1 cellular context compared by ENCODE assay signal in the genomic region with DNA sequence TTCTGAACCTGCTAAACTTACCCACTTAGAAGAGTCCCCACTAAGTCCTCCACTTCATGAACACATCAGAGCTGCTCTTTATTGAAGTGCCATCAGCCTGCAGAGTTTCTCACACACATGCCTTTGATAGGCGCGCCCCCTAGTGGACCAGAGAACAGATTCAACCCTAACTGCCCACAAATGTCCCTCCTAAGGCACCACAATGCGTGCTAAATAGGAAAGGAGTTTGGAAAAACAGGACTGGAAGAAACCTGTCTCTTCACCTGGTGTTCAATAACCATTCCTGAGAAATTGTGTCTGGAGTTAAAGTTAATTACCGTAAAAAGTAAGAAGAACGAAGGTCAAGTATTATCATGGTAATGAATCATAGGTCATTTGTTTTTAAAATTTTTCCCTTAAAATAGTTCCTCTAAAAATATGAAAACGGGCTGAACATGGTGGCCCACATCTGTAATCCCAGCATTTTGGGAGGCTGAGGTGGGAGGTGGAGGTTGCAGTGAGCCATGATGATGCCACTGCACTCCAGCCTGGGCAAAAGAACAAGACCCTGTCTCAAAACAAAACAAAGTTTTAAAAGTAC.
TF ChIP-seq lines count a peak whose summit lies in the region.

No MANE protein-coding gene starts in this region.

TF ChIP-seq in HepG2, 621 proteins besides CTCF, POLR2A, EP300 and RAD21 (continued from another document and continues in another):
- TF ChIP-seq, protein P1, sequence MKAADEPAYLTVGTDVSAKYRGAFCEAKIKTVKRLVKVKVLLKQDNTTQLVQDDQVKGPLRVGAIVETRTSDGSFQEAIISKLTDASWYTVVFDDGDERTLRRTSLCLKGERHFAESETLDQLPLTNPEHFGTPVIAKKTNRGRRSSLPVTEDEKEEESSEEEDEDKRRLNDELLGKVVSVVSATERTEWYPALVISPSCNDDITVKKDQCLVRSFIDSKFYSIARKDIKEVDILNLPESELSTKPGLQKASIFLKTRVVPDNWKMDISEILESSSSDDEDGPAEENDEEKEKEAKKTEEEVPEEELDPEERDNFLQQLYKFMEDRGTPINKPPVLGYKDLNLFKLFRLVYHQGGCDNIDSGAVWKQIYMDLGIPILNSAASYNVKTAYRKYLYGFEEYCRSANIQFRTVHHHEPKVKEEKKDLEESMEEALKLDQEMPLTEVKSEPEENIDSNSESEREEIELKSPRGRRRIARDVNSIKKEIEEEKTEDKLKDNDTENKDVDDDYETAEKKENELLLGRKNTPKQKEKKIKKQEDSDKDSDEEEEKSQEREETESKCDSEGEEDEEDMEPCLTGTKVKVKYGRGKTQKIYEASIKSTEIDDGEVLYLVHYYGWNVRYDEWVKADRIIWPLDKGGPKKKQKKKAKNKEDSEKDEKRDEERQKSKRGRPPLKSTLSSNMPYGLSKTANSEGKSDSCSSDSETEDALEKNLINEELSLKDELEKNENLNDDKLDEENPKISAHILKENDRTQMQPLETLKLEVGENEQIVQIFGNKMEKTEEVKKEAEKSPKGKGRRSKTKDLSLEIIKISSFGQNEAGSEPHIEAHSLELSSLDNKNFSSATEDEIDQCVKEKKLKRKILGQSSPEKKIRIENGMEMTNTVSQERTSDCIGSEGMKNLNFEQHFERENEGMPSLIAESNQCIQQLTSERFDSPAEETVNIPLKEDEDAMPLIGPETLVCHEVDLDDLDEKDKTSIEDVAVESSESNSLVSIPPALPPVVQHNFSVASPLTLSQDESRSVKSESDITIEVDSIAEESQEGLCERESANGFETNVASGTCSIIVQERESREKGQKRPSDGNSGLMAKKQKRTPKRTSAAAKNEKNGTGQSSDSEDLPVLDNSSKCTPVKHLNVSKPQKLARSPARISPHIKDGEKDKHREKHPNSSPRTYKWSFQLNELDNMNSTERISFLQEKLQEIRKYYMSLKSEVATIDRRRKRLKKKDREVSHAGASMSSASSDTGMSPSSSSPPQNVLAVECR (CRISPR knock-in tag; IDR thresholded peaks at IDR 0.05; ENCODE audit: borderline replicate concordance) = no peak
- TF ChIP-seq ONECUT2 (CRISPR knock-in tag; IDR thresholded peaks at IDR 0.05) = no peak
- TF ChIP-seq, protein P2, sequence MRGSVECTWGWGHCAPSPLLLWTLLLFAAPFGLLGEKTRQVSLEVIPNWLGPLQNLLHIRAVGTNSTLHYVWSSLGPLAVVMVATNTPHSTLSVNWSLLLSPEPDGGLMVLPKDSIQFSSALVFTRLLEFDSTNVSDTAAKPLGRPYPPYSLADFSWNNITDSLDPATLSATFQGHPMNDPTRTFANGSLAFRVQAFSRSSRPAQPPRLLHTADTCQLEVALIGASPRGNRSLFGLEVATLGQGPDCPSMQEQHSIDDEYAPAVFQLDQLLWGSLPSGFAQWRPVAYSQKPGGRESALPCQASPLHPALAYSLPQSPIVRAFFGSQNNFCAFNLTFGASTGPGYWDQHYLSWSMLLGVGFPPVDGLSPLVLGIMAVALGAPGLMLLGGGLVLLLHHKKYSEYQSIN (CRISPR knock-in tag; IDR thresholded peaks at IDR 0.05; ENCODE audit: borderline replicate concordance) = no peak
- TF ChIP-seq, protein P3, sequence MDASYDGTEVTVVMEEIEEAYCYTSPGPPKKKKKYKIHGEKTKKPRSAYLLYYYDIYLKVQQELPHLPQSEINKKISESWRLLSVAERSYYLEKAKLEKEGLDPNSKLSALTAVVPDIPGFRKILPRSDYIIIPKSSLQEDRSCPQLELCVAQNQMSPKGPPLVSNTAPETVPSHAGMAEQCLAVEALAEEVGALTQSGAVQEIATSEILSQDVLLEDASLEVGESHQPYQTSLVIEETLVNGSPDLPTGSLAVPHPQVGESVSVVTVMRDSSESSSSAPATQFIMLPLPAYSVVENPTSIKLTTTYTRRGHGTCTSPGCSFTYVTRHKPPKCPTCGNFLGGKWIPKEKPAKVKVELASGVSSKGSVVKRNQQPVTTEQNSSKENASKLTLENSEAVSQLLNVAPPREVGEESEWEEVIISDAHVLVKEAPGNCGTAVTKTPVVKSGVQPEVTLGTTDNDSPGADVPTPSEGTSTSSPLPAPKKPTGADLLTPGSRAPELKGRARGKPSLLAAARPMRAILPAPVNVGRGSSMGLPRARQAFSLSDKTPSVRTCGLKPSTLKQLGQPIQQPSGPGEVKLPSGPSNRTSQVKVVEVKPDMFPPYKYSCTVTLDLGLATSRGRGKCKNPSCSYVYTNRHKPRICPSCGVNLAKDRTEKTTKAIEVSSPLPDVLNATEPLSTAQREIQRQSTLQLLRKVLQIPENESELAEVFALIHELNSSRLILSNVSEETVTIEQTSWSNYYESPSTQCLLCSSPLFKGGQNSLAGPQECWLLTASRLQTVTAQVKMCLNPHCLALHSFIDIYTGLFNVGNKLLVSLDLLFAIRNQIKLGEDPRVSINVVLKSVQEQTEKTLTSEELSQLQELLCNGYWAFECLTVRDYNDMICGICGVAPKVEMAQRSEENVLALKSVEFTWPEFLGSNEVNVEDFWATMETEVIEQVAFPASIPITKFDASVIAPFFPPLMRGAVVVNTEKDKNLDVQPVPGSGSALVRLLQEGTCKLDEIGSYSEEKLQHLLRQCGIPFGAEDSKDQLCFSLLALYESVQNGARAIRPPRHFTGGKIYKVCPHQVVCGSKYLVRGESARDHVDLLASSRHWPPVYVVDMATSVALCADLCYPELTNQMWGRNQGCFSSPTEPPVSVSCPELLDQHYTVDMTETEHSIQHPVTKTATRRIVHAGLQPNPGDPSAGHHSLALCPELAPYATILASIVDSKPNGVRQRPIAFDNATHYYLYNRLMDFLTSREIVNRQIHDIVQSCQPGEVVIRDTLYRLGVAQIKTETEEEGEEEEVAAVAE (CRISPR knock-in tag; IDR thresholded peaks at IDR 0.05; ENCODE audit: borderline replicate concordance) = no peak
- TF ChIP-seq NCOA2 (CRISPR knock-in tag; IDR thresholded peaks at IDR 0.05) = 0 out of 2 replicates have a peak, but pooled peaks have one; percentile 24
- no peak for TF ChIP-seq KLF12 (CRISPR knock-in tag; IDR thresholded peaks at IDR 0.05; ENCODE audit: borderline replicate concordance)
- peak; percentile 30 for TF ChIP-seq XRCC5 (optimal IDR thresholded peaks at IDR 0.05; ENCODE audit: low read length)
- TF ChIP-seq HOXA5 (CRISPR knock-in tag; IDR thresholded peaks at IDR 0.05) = no peak
- no peak for TF ChIP-seq HDAC6 (IDR thresholded peaks at IDR 0.05; ENCODE audit: low read depth, low read length)
- no peak for TF ChIP-seq SUZ12 (IDR thresholded peaks at IDR 0.05; ENCODE audit: low read depth, low read length)
- TF ChIP-seq, protein P4, sequence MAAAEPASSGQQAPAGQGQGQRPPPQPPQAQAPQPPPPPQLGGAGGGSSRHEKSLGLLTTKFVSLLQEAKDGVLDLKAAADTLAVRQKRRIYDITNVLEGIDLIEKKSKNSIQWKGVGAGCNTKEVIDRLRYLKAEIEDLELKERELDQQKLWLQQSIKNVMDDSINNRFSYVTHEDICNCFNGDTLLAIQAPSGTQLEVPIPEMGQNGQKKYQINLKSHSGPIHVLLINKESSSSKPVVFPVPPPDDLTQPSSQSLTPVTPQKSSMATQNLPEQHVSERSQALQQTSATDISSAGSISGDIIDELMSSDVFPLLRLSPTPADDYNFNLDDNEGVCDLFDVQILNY (CRISPR knock-in tag; conservative IDR thresholded peaks at IDR 0.05) = no peak
- TF ChIP-seq POLR2G (IDR thresholded peaks at IDR 0.05; ENCODE audit: low read depth, low read length) = no peak
- TF ChIP-seq ZNF510 (CRISPR knock-in tag; IDR thresholded peaks at IDR 0.05; ENCODE audit: low read depth) = 0 out of 2 replicates have a peak, but pooled peaks have one; percentile 12
- no peak for TF ChIP-seq SMAD3 (CRISPR knock-in tag; IDR thresholded peaks at IDR 0.05)
- TF ChIP-seq, protein P5, sequence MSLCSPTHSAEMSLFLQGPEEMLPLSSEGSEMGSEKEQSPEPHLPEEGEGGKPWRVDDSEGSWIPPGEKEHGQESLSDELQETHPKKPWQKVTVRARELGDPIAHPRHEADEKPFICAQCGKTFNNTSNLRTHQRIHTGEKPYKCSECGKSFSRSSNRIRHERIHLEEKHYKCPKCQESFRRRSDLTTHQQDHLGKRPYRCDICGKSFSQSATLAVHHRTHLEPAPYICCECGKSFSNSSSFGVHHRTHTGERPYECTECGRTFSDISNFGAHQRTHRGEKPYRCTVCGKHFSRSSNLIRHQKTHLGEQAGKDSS (CRISPR knock-in tag; IDR thresholded peaks at IDR 0.05; ENCODE audit: borderline replicate concordance, low read depth) = 0 out of 2 replicates have a peak, but pooled peaks have one; percentile 23
- no peak for TF ChIP-seq ZIK1 (CRISPR knock-in tag; IDR thresholded peaks at IDR 0.05; ENCODE audit: borderline replicate concordance, low read depth)
- TF ChIP-seq, protein P6, sequence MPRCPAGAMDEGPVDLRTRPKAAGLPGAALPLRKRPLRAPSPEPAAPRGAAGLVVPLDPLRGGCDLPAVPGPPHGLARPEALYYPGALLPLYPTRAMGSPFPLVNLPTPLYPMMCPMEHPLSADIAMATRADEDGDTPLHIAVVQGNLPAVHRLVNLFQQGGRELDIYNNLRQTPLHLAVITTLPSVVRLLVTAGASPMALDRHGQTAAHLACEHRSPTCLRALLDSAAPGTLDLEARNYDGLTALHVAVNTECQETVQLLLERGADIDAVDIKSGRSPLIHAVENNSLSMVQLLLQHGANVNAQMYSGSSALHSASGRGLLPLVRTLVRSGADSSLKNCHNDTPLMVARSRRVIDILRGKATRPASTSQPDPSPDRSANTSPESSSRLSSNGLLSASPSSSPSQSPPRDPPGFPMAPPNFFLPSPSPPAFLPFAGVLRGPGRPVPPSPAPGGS (CRISPR knock-in tag; IDR thresholded peaks at IDR 0.05) = no peak
- no peak for TF ChIP-seq CREM (IDR thresholded peaks at IDR 0.05)
- TF ChIP-seq CREM (CRISPR knock-in tag; IDR thresholded peaks at IDR 0.05) = no peak
- TF ChIP-seq, protein P7, sequence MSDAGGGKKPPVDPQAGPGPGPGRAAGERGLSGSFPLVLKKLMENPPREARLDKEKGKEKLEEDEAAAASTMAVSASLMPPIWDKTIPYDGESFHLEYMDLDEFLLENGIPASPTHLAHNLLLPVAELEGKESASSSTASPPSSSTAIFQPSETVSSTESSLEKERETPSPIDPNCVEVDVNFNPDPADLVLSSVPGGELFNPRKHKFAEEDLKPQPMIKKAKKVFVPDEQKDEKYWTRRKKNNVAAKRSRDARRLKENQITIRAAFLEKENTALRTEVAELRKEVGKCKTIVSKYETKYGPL (CRISPR knock-in tag; IDR thresholded peaks at IDR 0.05) = no peak
- TF ChIP-seq EHMT2 (IDR thresholded peaks at IDR 0.05; ENCODE audit: borderline replicate concordance, low read depth, low read length) = no peak
- TF ChIP-seq ZNF772 (CRISPR knock-in tag; IDR thresholded peaks at IDR 0.05) = no peak
- TF ChIP-seq FOXK1 (CRISPR knock-in tag; IDR thresholded peaks at IDR 0.05; ENCODE audit: borderline replicate concordance, low read depth) = peak; percentile 16; the same call in 1 of the 2 replicates
- peak; percentile 89 for TF ChIP-seq SMC3 (IDR thresholded peaks at IDR 0.05; ENCODE audit: low read length)
- no peak for TF ChIP-seq ZFP37 (CRISPR knock-in tag; IDR thresholded peaks at IDR 0.05; ENCODE audit: borderline replicate concordance)
- TF ChIP-seq, protein P8, sequence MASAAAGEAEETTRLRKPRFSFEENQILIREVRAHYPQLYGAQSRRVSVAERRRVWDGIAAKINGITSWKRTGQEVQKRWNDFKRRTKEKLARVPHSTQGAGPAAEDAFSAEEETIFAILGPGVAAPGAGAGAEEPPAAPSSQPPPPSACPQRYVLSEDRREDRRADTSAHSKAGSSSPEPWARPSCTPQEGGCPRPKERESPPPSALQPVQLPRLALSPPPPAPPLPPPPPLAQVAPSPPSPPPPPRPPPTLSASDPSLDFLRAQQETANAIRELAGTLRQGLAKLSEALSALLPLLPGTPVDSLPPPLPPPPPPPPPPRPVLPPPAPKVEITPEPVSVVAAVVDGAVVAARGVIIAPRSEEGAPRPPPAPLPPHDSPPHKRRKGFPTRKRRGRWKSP (CRISPR knock-in tag; IDR thresholded peaks at IDR 0.05) = no peak
- TF ChIP-seq SP140L (CRISPR knock-in tag; IDR thresholded peaks at IDR 0.05; ENCODE audit: borderline replicate concordance) = peak; percentile 32; the same call in 1 of the 2 replicates
- TF ChIP-seq, protein P9, sequence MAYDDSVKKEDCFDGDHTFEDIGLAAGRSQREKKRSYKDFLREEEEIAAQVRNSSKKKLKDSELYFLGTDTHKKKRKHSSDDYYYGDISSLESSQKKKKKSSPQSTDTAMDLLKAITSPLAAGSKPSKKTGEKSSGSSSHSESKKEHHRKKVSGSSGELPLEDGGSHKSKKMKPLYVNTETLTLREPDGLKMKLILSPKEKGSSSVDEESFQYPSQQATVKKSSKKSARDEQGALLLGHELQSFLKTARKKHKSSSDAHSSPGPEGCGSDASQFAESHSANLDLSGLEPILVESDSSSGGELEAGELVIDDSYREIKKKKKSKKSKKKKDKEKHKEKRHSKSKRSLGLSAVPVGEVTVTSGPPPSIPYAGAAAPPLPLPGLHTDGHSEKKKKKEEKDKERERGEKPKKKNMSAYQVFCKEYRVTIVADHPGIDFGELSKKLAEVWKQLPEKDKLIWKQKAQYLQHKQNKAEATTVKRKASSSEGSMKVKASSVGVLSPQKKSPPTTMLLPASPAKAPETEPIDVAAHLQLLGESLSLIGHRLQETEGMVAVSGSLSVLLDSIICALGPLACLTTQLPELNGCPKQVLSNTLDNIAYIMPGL (CRISPR knock-in tag; IDR thresholded peaks at IDR 0.05; ENCODE audit: borderline replicate concordance in 1 of 2, low read depth in 1 of 2) = 0 out of 4 replicates have a peak, but pooled peaks of 1 of the 2 experiments have one; percentile 48
- no peak for TF ChIP-seq CC2D1A (CRISPR knock-in tag; IDR thresholded peaks at IDR 0.05)
- no peak for TF ChIP-seq ZNF33A (CRISPR knock-in tag; IDR thresholded peaks at IDR 0.05; ENCODE audit: borderline replicate concordance)
- TF ChIP-seq ZNF674 (CRISPR knock-in tag; IDR thresholded peaks at IDR 0.05; ENCODE audit: low read depth) = no peak
- 0 out of 2 replicates have a peak, but pooled peaks have one; percentile 21 for TF ChIP-seq GATAD2A (CRISPR knock-in tag; IDR thresholded peaks at IDR 0.05)
- TF ChIP-seq, protein P10, sequence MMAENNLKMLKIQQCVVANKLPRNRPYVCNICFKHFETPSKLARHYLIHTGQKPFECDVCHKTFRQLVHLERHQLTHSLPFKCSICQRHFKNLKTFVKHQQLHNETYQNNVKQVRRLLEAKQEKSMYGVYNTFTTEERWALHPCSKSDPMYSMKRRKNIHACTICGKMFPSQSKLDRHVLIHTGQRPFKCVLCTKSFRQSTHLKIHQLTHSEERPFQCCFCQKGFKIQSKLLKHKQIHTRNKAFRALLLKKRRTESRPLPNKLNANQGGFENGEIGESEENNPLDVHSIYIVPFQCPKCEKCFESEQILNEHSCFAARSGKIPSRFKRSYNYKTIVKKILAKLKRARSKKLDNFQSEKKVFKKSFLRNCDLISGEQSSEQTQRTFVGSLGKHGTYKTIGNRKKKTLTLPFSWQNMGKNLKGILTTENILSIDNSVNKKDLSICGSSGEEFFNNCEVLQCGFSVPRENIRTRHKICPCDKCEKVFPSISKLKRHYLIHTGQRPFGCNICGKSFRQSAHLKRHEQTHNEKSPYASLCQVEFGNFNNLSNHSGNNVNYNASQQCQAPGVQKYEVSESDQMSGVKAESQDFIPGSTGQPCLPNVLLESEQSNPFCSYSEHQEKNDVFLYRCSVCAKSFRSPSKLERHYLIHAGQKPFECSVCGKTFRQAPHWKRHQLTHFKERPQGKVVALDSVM (CRISPR knock-in tag; IDR thresholded peaks at IDR 0.05) = no peak
- TF ChIP-seq SOX6 (IDR thresholded peaks at IDR 0.05) = no peak
- TF ChIP-seq SOX6 (CRISPR knock-in tag; IDR thresholded peaks at IDR 0.05) = no peak
- TF ChIP-seq KDM1A (CRISPR knock-in tag; IDR thresholded peaks at IDR 0.05) = no peak
- TF ChIP-seq, protein P11, sequence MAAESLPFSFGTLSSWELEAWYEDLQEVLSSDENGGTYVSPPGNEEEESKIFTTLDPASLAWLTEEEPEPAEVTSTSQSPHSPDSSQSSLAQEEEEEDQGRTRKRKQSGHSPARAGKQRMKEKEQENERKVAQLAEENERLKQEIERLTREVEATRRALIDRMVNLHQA (CRISPR knock-in tag; IDR thresholded peaks at IDR 0.05) = no peak
